In genomic region chr10:13758302-13758701, GRCh38 we compare ENCODE assay signal across 1 cellular context.
A peak's percentile ranks its signal among the peaks of the same experiment; 100 is the strongest.
TF ChIP-seq lines count a peak whose summit lies in the region.

No MANE protein-coding gene starts in this region.

TF ChIP-seq in GM12878, 131 proteins besides CTCF, POLR2A, EP300 and RAD21 (continued from another document):
- TF ChIP-seq ZNF687 (IDR thresholded peaks at IDR 0.05) (peak; percentile 36; the same call in 1 of the 2 replicates), BHLHE40 (IDR thresholded peaks at IDR 0.05; ENCODE audit: borderline replicate concordance in 1 of 2, low read depth in 2 of 2, low read length in 1 of 2) (peak in 1 of 2 experiments; percentile 6; a peak in 1 of 4 replicates), ZNF592 (IDR thresholded peaks at IDR 0.05) (peak; percentile 72; the same call in 1 of the 2 replicates), ZBTB33 (IDR thresholded peaks at IDR 0.05) (no peak), ATF7 (IDR thresholded peaks at IDR 0.05; ENCODE audit: low read depth) (no peak), BMI1 (IDR thresholded peaks at IDR 0.05; ENCODE audit: borderline replicate concordance) (peak; percentile 6; the same call in 1 of the 2 replicates), EED (IDR thresholded peaks at IDR 0.05; ENCODE audit: low read depth) (no peak)
